Comparison of ENCODE assay signal across 14 cellular contexts in the genomic region with DNA sequence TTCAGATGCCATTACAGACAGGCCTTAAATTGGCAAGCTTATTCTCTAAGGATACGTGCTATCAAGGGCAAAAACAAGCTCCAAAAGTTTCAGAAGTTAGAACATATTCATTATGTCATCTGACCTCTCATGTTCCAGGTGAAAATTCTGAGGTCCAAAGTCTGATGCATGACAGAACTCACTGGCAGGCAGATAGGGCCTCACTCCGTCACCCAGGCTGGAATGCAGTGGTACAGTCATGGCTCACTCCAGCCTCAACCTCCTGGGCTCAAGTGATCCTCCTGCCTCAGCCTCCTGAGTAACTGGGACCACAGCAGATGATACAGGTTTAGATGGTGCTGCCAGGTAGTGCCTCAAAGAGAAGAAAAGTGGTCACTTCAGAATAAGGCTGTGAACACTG. TPM values are rescaled to one million over a fixed set of nuclear protein-coding genes. Genes with fewer than 3 reads are reported as not detected.
DNase-seq lines count a peak whose midpoint lies in the region; ATAC-seq and TF ChIP-seq lines count a peak whose summit lies in the region.
"Had no signal": no experiment of that assay in that cellular context is flagged by ENCODE, and none has a peak within 500 bp of the region (broad histone marks: within the 10 kb centered on the region; RNA-seq: fewer than 3 reads in every experiment).

No MANE protein-coding gene starts in this region.

- no peaks in the 10 kb centered on the region for H3K27me3 Mint-ChIP-seq in activated naive CD4-positive, alpha-beta T cell treated with anti-CD3 and anti-CD28 coated beads, Interleukin-2, amount 10 ng/mL, durations not matched to agents 7 days and 5 days

- H3K4me2 ChIP-seq in OCI-LY3 (ENCODE audit: low read length) = no peak overlapping the region

- H3K27ac ChIP-seq in OCI-LY3 (ENCODE audit: low read length) = peak overlapping the region; percentile 85

- H3K9me3 ChIP-seq in OCI-LY3 (ENCODE audit: insufficient read depth, low read length) = no peaks in the 10 kb centered on the region

- peaks cover 69% of the 10 kb centered on the region for H3K36me3 ChIP-seq in OCI-LY3 (replicated peaks; ENCODE audit: low read depth, low read length)

- H2AFZ ChIP-seq in OCI-LY3 (ENCODE audit: low read depth, low read length) = no peak overlapping the region

- H3K9ac ChIP-seq in OCI-LY3 (ENCODE audit: low read length) = no peak overlapping the region

- H3K4me3 ChIP-seq in OCI-LY3 (ENCODE audit: low read length) = no peak overlapping the region

- no peak for ATAC-seq in activated naive CD4-positive, alpha-beta T cell treated with anti-CD3 and anti-CD28 coated beads, Interleukin-2, amount 50 U/mL, for 72 hours
- ATAC-seq in left lobe of liver (peak; percentile 59), GM21360 (IDR thresholded peaks at IDR 0.05; ENCODE audit: unreplicated experiment) (no peak), HG03469 (IDR thresholded peaks at IDR 0.05; ENCODE audit: unreplicated experiment) (no peak)
- ATAC-seq in stimulated activated effector memory CD8-positive, alpha-beta T cell treated with anti-CD3 and anti-CD28 coated beads, Interleukin-12 subunit alpha, Interleukin-12 subunit beta, amount 100 ng/mL, for 72 hours = no peak

- H3K27me3 ChIP-seq in OCI-LY3 (ENCODE audit: low read depth, low read length) = no peaks in the 10 kb centered on the region

- peaks cover 20% of the 10 kb centered on the region for H4K20me1 ChIP-seq in OCI-LY3 (ENCODE audit: insufficient read depth, low read length)

- TF ChIP-seq CTCF in OCI-LY3 (IDR thresholded peaks at IDR 0.05; ENCODE audit: low read depth, low read length) = no peak

- peaks cover 19% of the 10 kb centered on the region for H3K4me1 Mint-ChIP-seq in activated naive CD4-positive, alpha-beta T cell treated with anti-CD3 and anti-CD28 coated beads, Interleukin-2, amount 10 ng/mL, durations not matched to agents 7 days and 5 days
- peaks cover 26% of the 10 kb centered on the region for H3K4me1 Mint-ChIP-seq in stimulated activated effector memory CD8-positive, alpha-beta T cell treated with anti-CD3 and anti-CD28 coated beads, Interleukin-12 subunit alpha, Interleukin-12 subunit beta, amount 100 ng/mL, for 72 hours

- no peak for DNase-seq in activated naive CD4-positive, alpha-beta T cell treated with anti-CD3 and anti-CD28 coated beads, Interleukin-2, amount 50 U/mL, for 72 hours (ENCODE audit: low spot score in 2 of 2)
- no peak for DNase-seq in activated naive CD4-positive, alpha-beta T cell treated with anti-CD3 and anti-CD28 coated beads, Interleukin-2, amount 10 ng/mL, durations not matched to agents 7 days and 5 days
- DNase-seq in left lobe of liver (ENCODE audit: low spot score) (no peak), NCI-H1092 (lab: John Stamatoyannopoulos, UW) (no peak)
- DNase-seq in stimulated activated effector memory CD8-positive, alpha-beta T cell treated with anti-CD3 and anti-CD28 coated beads, Interleukin-12 subunit alpha, Interleukin-12 subunit beta, amount 100 ng/mL, for 72 hours (ENCODE audit: low spot score in 2 of 2) = no peak
- DNase-seq: C1 segment of cervical spinal cord, DMS 273 treated with DMSO at 0.1 percent for 48 hours, HFFc6, NCI-H1417, NCI-H1930, NCI-H526 treated with DMSO at 0.1 percent for 48 hours had no signal

- H3K79me2 ChIP-seq in OCI-LY3 (ENCODE audit: low read length) = peaks cover 60% of the 10 kb centered on the region

- H3K4me3 Mint-ChIP-seq in activated naive CD4-positive, alpha-beta T cell treated with anti-CD3 and anti-CD28 coated beads, Interleukin-2, amount 10 ng/mL, durations not matched to agents 7 days and 5 days = no peak overlapping the region
- H3K4me3 Mint-ChIP-seq in stimulated activated effector memory CD8-positive, alpha-beta T cell treated with anti-CD3 and anti-CD28 coated beads, Interleukin-12 subunit alpha, Interleukin-12 subunit beta, amount 100 ng/mL, for 72 hours = no peak overlapping the region
- H3K4me3 Mint-ChIP-seq: HFFc6 had no signal

- peaks cover 31% of the 10 kb centered on the region for H3K4me1 ChIP-seq in OCI-LY3 (ENCODE audit: low read length)

- H3K36me3 Mint-ChIP-seq in activated naive CD4-positive, alpha-beta T cell treated with anti-CD3 and anti-CD28 coated beads, Interleukin-2, amount 50 U/mL, for 72 hours = peaks cover 6 to 44% of the 10 kb centered on the region in 2 donors
- peaks cover 52% of the 10 kb centered on the region for H3K36me3 Mint-ChIP-seq in activated naive CD4-positive, alpha-beta T cell treated with anti-CD3 and anti-CD28 coated beads, Interleukin-2, amount 10 ng/mL, durations not matched to agents 7 days and 5 days
- peaks cover 98% of the 10 kb centered on the region for H3K36me3 Mint-ChIP-seq in stimulated activated effector memory CD8-positive, alpha-beta T cell treated with anti-CD3 and anti-CD28 coated beads, Interleukin-12 subunit alpha, Interleukin-12 subunit beta, amount 100 ng/mL, for 72 hours

- CTCF ChIA-PET in activated naive CD4-positive, alpha-beta T cell treated with anti-CD3 and anti-CD28 coated beads, Interleukin-2, amount 10 ng/mL, durations not matched to agents 7 days and 5 days (lab: Charles Lee) = interaction anchor here (0.6 to 1.5 kb wide), 4 partner anchors 9 to 192 kb away, joined by 3 read pairs; no protein-coding TSS in a partner anchor

- H3K9me3 Mint-ChIP-seq in activated naive CD4-positive, alpha-beta T cell treated with anti-CD3 and anti-CD28 coated beads, Interleukin-2, amount 50 U/mL, for 72 hours = no peaks in the 10 kb centered on the region
- no peaks in the 10 kb centered on the region for H3K9me3 Mint-ChIP-seq in activated naive CD4-positive, alpha-beta T cell treated with anti-CD3 and anti-CD28 coated beads, Interleukin-2, amount 10 ng/mL, durations not matched to agents 7 days and 5 days
- H3K9me3 Mint-ChIP-seq in stimulated activated effector memory CD8-positive, alpha-beta T cell treated with anti-CD3 and anti-CD28 coated beads, Interleukin-12 subunit alpha, Interleukin-12 subunit beta, amount 100 ng/mL, for 72 hours = no peaks in the 10 kb centered on the region
- H3K9me3 Mint-ChIP-seq: HFFc6 had no signal

- peak overlapping the region; percentile 16 to 84 for H3K27ac Mint-ChIP-seq in activated naive CD4-positive, alpha-beta T cell treated with anti-CD3 and anti-CD28 coated beads, Interleukin-2, amount 50 U/mL, for 72 hours
- no peak overlapping the region for H3K27ac Mint-ChIP-seq in activated naive CD4-positive, alpha-beta T cell treated with anti-CD3 and anti-CD28 coated beads, Interleukin-2, amount 10 ng/mL, durations not matched to agents 7 days and 5 days
- peak overlapping the region; percentile 75 for H3K27ac Mint-ChIP-seq in stimulated activated effector memory CD8-positive, alpha-beta T cell treated with anti-CD3 and anti-CD28 coated beads, Interleukin-12 subunit alpha, Interleukin-12 subunit beta, amount 100 ng/mL, for 72 hours

RNA-seq across cellular contexts. Expression of gene MRPS25, which starts 15.5 kb away (rescaled TPM):
- total RNA-seq in activated naive CD4-positive, alpha-beta T cell treated with anti-CD3 and anti-CD28 coated beads, Interleukin-2, amount 50 U/mL, for 72 hours = 10 to 100 TPM; 47.2 to 78.9 TPM
- 56.4 TPM for total RNA-seq in left lobe of liver

RNA-seq across cellular contexts. Expression of gene RBSN, which starts 49.4 kb away (rescaled TPM):
- total RNA-seq in activated naive CD4-positive, alpha-beta T cell treated with anti-CD3 and anti-CD28 coated beads, Interleukin-2, amount 50 U/mL, for 72 hours = 10 to 100 TPM; 14.2 to 14.5 TPM
- 12.6 TPM for total RNA-seq in left lobe of liver
